ENCODE assay signal across 8 cellular contexts in the genomic region with DNA sequence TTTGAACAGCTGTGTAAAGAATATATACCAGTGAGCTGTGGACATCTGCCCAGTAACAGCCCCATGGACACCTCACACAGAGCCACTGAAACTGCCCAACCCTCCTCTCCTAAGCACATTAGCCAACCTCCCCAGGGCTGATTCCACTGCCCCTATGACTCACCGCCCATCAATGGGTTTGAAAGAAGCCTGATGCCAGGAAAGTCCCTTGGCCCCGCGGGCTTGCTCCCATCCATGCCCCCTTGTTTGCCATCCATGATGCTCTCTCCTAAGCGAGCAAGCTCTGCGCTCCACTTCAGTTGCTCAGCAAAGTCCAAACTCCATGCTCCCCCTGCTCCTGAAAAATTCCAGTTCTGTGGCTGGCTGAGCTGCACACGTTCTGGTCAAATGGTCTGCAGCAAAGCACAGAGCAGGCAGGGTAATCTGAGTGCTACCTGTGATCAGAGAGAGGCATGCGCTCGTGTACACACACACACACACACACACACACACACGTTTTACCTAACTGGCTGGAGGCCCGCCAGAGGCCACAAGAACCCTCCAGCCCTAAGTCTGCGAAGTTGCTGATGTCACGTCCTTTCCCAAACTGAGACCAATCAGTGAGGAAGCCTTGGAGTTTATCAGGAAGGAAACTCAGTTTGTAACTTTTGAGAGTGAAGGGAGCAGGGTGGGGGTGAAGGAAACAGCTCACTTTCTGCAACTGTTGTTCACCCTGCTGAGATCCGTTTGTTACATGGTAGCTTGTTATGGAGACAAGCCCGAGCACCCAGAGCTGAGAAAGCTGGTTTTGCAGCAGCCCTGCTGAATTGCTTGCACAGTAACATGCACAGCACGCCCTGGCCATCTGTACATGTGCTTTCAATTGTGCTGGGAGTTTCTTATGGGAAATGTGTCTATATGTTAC. TPM values are rescaled to one million over a fixed set of nuclear protein-coding genes. Genes with fewer than 3 reads are reported as not detected.
DNase-seq lines count a peak whose midpoint lies in the region; ATAC-seq, FAIRE-seq and TF ChIP-seq lines count a peak whose summit lies in the region.

A gene with protein sequence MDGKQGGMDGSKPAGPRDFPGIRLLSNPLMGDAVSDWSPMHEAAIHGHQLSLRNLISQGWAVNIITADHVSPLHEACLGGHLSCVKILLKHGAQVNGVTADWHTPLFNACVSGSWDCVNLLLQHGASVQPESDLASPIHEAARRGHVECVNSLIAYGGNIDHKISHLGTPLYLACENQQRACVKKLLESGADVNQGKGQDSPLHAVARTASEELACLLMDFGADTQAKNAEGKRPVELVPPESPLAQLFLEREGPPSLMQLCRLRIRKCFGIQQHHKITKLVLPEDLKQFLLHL (minus strand): TSS at position 466 of the 904 bp plus-strand sequence. CDS start 209 bp downstream, at position 257.

- no peaks in the 10 kb centered on the region for H3K9me2 ChIP-seq in PC-3 (replicated peaks; ENCODE audit: low read length)

- H3K36me3 ChIP-seq in PC-3 (ENCODE audit: low read depth, low read length) = no peaks in the 10 kb centered on the region

- ATAC-seq in GM21825 (IDR thresholded peaks at IDR 0.05; ENCODE audit: unreplicated experiment) (peak; percentile 72), PC-3 (peak; percentile 89), GM21360 (IDR thresholded peaks at IDR 0.05; ENCODE audit: unreplicated experiment) (no peak)

- H3K79me2 ChIP-seq in PC-3 (ENCODE audit: low read length) = no peaks in the 10 kb centered on the region

- FAIRE-seq in urothelium cell line (lab: Jason Lieb, UNC) = no peak

- no peaks in the 10 kb centered on the region for H4K20me1 ChIP-seq in PC-3 (ENCODE audit: low read length)

- no TSS peak for BruUV-seq in PC-3 (replicated peaks; lab: Mats Ljungman, UMichigan)

- peaks cover 28% of the 10 kb centered on the region for H3K4me1 ChIP-seq in PC-3 (ENCODE audit: insufficient read depth, low read length)

- H3K4me2 ChIP-seq in PC-3 (ENCODE audit: low read length) = peak within 1 kb of the TSS; percentile 82

- peak within 1 kb of the TSS; percentile 63 for H2AFZ ChIP-seq in PC-3 (ENCODE audit: low read length)

- peak within 1 kb of the TSS; percentile 88 for H3K9ac ChIP-seq in PC-3 (ENCODE audit: low read length)

- CTCF ChIA-PET in PC-3 (lab: Charles Lee) = no interaction called here

- POLR2A ChIA-PET in PC-3 (lab: Charles Lee; ENCODE audit: unreplicated experiment) = interaction anchor here (0.7 kb wide), 1 partner anchor 56 kb away, joined by 3 read pairs; no protein-coding TSS in a partner anchor

- no peaks in the 10 kb centered on the region for H3K27me3 ChIP-seq in PC-3 (ENCODE audit: low read length)

- no peaks in the 10 kb centered on the region for H3K9me3 ChIP-seq in PC-3 (ENCODE audit: low read length)

- DNase-seq in DMS 273 (lab: John Stamatoyannopoulos, UW; ENCODE audit: unreplicated experiment) (peak; percentile 81), PC-3 (peak; percentile 93), brain pericyte (ENCODE audit: low read depth, low spot score) (peak; percentile 1), left kidney (ENCODE audit: low read depth, low spot score) (peak; percentile 81), urothelium cell line (ENCODE audit: low spot score) (peak; percentile 48), cerebellar cortex (ENCODE audit: low spot score) (no peak)

- no peak for TF ChIP-seq CTCF in PC-3 (conservative IDR thresholded peaks at IDR 0.05; ENCODE audit: low read depth, low read length)

- peak within 1 kb of the TSS; percentile 100 for H3K27ac ChIP-seq in PC-3 (ENCODE audit: low read length)

- intact Hi-C loops in PC-3 (cut with micrococcal nuclease) = loop anchor here (1.0 to 2.0 kb wide), 2 partner anchors 23 to 65 kb away; a partner anchor contains a TSS

- H3K4me3 ChIP-seq in PC-3 (ENCODE audit: low read length) = peak within 1 kb of the TSS; percentile 70

- no peaks in the 10 kb centered on the region for H3F3A ChIP-seq in PC-3 (ENCODE audit: low read length, unreplicated experiment)

RNA-seq across cellular contexts. Expression of the gene that starts here (rescaled TPM):
- total RNA-seq in PC-3 (2014; rRNA removed) = 31.5 and 32.1 TPM in 2 replicates
